ENCODE assay signal across 1 cellular context in genomic region chr3:99962703-99963102, GRCh38.
TF ChIP-seq lines count a peak whose summit lies in the region.

No MANE protein-coding gene starts in this region.

TF ChIP-seq in GM23338, 12 proteins besides CTCF, POLR2A, EP300 and RAD21 (continued from another document):
- no peak for TF ChIP-seq ETS1 (IDR thresholded peaks at IDR 0.05)
- TF ChIP-seq ZNF114 (CRISPR knock-in tag; IDR thresholded peaks at IDR 0.05), result no peak
- no peak for TF ChIP-seq STAT1 (IDR thresholded peaks at IDR 0.05; ENCODE audit: unreplicated experiment)
- TF ChIP-seq ZNF331 (CRISPR knock-in tag; IDR thresholded peaks at IDR 0.05; ENCODE audit: low read depth), result no peak
- TF ChIP-seq POLR2AphosphoS5 (IDR thresholded peaks at IDR 0.05; ENCODE audit: low read depth), result no peak
- TF ChIP-seq EZH2phosphoT487 (IDR thresholded peaks at IDR 0.05; ENCODE audit: unreplicated experiment), result no peak
- TF ChIP-seq JUNB (IDR thresholded peaks at IDR 0.05; ENCODE audit: unreplicated experiment), result no peak
- TF ChIP-seq REST (IDR thresholded peaks at IDR 0.05; ENCODE audit: unreplicated experiment), result no peak
- TF ChIP-seq ZNF462 (CRISPR knock-in tag; IDR thresholded peaks at IDR 0.05), result no peak
- no peak for TF ChIP-seq NANOG (IDR thresholded peaks at IDR 0.05; ENCODE audit: borderline replicate concordance)
